11 cellular contexts compared by ENCODE assay signal in genomic region chr2:235005603-235006259, GRCh38. TPM values are rescaled to one million over a fixed set of nuclear protein-coding genes. Genes with fewer than 3 reads are reported as not detected.
A peak's percentile ranks its signal among the peaks of the same experiment; 100 is the strongest.
DNase-seq lines count a peak whose midpoint lies in the region; ATAC-seq and TF ChIP-seq lines count a peak whose summit lies in the region.
"Had no signal": no experiment of that assay in that cellular context is flagged by ENCODE, and none has a peak within 500 bp of the region (broad histone marks: within the 10 kb centered on the region; RNA-seq: fewer than 3 reads in every experiment).

No MANE protein-coding gene starts in this region.

- intact Hi-C loops in activated T-helper 2 cell treated with anti-CD3 and anti-CD28 coated beads, Interferon-gamma antibody, Interleukin-2, Interleukin-4, amounts not matched to agents 10 μg/mL and 5 μg/mL and 100 μg/mL, durations not matched to agents 14 hours and 24 hours and 36 hours (cut with micrococcal nuclease), result no loop called here

- H3K4me1 ChIP-seq in gastroesophageal sphincter (peaks cover 0 to 57% (median 10%) of the 10 kb centered on the region in 3 donors), neural progenitor cell (peaks cover 18% of the 10 kb centered on the region)

- peaks cover 28% of the 10 kb centered on the region for H3F3A ChIP-seq in neural progenitor cell (ENCODE audit: low read depth)

- 57% methylated on average over 13 of the region's 20 CpGs; no CpG with 5 or more reads in 1 of the 2 donors for WGBS in gastroesophageal sphincter (ENCODE audit: low coverage in 1 of 2), 2 donors

- H3K36me3 Mint-ChIP-seq in neural progenitor cell, result peaks cover 45% of the 10 kb centered on the region
- H3K36me3 Mint-ChIP-seq in activated T-helper 2 cell treated with anti-CD3 and anti-CD28 coated beads, Interferon-gamma antibody, Interleukin-2, Interleukin-4, amounts not matched to agents 10 μg/mL and 5 μg/mL and 100 μg/mL, durations not matched to agents 14 hours and 24 hours and 36 hours (ENCODE audit: low read depth), result no peaks in the 10 kb centered on the region
- H3K36me3 Mint-ChIP-seq: memory B cell had no signal

- H4K20me1 ChIP-seq in neural progenitor cell (ENCODE audit: low read depth), result peaks cover 78% of the 10 kb centered on the region

- H3K9ac ChIP-seq in neural progenitor cell, result no peak overlapping the region

- TF ChIP-seq EP300 in gastroesophageal sphincter (IDR thresholded peaks at IDR 0.05), result no peak

- DNase-seq in DMS153 treated with DMSO at 0.1 percent for 48 hours (lab: John Stamatoyannopoulos, UW; ENCODE audit: unreplicated experiment) (peak; percentile 68), NCI-H82 (lab: John Stamatoyannopoulos, UW) (peak; percentile 94), neural progenitor cell (ENCODE audit: low spot score) (peak; percentile 88), SIG-M5 (lab: John Stamatoyannopoulos, UW) (no peak), NCI-H1048 (lab: John Stamatoyannopoulos, UW) (no peak)
- no peak for DNase-seq in activated T-helper 2 cell treated with anti-CD3 and anti-CD28 coated beads, Interferon-gamma antibody, Interleukin-2, Interleukin-4, amounts not matched to agents 10 μg/mL and 5 μg/mL and 100 μg/mL, durations not matched to agents 14 hours and 24 hours and 36 hours (ENCODE audit: low spot score)
- no peak for DNase-seq in activated naive CD4-positive, alpha-beta T cell treated with Interleukin-2 at 50 U/mL for 16 hours
- DNase-seq: activated effector memory CD4-positive, alpha-beta T cell treated with Interleukin-2 at 50 U/mL for 16 hours; EL had no signal

- H3K4me3 ChIP-seq in gastroesophageal sphincter (no peak overlapping the region), neural progenitor cell (no peak overlapping the region)

- H2AFZ ChIP-seq in neural progenitor cell (replicated peaks), result no peak overlapping the region

- H3K27ac Mint-ChIP-seq in neural progenitor cell, result peak overlapping the region; percentile 95
- H3K27ac Mint-ChIP-seq in activated T-helper 2 cell treated with anti-CD3 and anti-CD28 coated beads, Interferon-gamma antibody, Interleukin-2, Interleukin-4, amounts not matched to agents 10 μg/mL and 5 μg/mL and 100 μg/mL, durations not matched to agents 14 hours and 24 hours and 36 hours, result no peak overlapping the region
- H3K27ac Mint-ChIP-seq: memory B cell had no signal

- no peak for TF ChIP-seq POLR2A in gastroesophageal sphincter (IDR thresholded peaks at IDR 0.05)

- no peak overlapping the region for H3K27ac ChIP-seq in gastroesophageal sphincter
- peak overlapping the region; percentile 79 for H3K27ac ChIP-seq in neural progenitor cell

- peak; percentile 59 for ATAC-seq in gastroesophageal sphincter

- H3K4me3 Mint-ChIP-seq in neural progenitor cell, result peak overlapping the region; percentile 33
- no peak overlapping the region for H3K4me3 Mint-ChIP-seq in activated T-helper 2 cell treated with anti-CD3 and anti-CD28 coated beads, Interferon-gamma antibody, Interleukin-2, Interleukin-4, amounts not matched to agents 10 μg/mL and 5 μg/mL and 100 μg/mL, durations not matched to agents 14 hours and 24 hours and 36 hours (ENCODE audit: low read depth)
- H3K4me3 Mint-ChIP-seq: memory B cell had no signal

- peaks cover 62% of the 10 kb centered on the region for H3K4me1 Mint-ChIP-seq in neural progenitor cell
- H3K4me1 Mint-ChIP-seq in activated T-helper 2 cell treated with anti-CD3 and anti-CD28 coated beads, Interferon-gamma antibody, Interleukin-2, Interleukin-4, amounts not matched to agents 10 μg/mL and 5 μg/mL and 100 μg/mL, durations not matched to agents 14 hours and 24 hours and 36 hours (ENCODE audit: low read depth), result no peaks in the 10 kb centered on the region

- H3K9me3 Mint-ChIP-seq in neural progenitor cell, result peaks cover 28% of the 10 kb centered on the region
- no peaks in the 10 kb centered on the region for H3K9me3 Mint-ChIP-seq in activated T-helper 2 cell treated with anti-CD3 and anti-CD28 coated beads, Interferon-gamma antibody, Interleukin-2, Interleukin-4, amounts not matched to agents 10 μg/mL and 5 μg/mL and 100 μg/mL, durations not matched to agents 14 hours and 24 hours and 36 hours
- H3K9me3 Mint-ChIP-seq: memory B cell had no signal

- TF ChIP-seq CTCF in gastroesophageal sphincter (IDR thresholded peaks at IDR 0.05), result peak in 1 of 4 experiments; percentile 15
- TF ChIP-seq CTCF in neural progenitor cell (IDR thresholded peaks at IDR 0.05), result peak; percentile 53

- H3K27me3 ChIP-seq in gastroesophageal sphincter (no peaks in the 10 kb centered on the region), neural progenitor cell (no peaks in the 10 kb centered on the region)

- H3K4me2 ChIP-seq in neural progenitor cell, result peak overlapping the region; percentile 54

- no peaks in the 10 kb centered on the region for H3K9me3 ChIP-seq in gastroesophageal sphincter
- no peaks in the 10 kb centered on the region for H3K9me3 ChIP-seq in neural progenitor cell (ENCODE audit: low read depth)

- H3K36me3 ChIP-seq in gastroesophageal sphincter, result no peaks in the 10 kb centered on the region
- no peaks in the 10 kb centered on the region for H3K36me3 ChIP-seq in neural progenitor cell

- peaks cover 3% of the 10 kb centered on the region for H3K27me3 Mint-ChIP-seq in neural progenitor cell (ENCODE audit: insufficient read depth, low read depth)
- H3K27me3 Mint-ChIP-seq in activated T-helper 2 cell treated with anti-CD3 and anti-CD28 coated beads, Interferon-gamma antibody, Interleukin-2, Interleukin-4, amounts not matched to agents 10 μg/mL and 5 μg/mL and 100 μg/mL, durations not matched to agents 14 hours and 24 hours and 36 hours (ENCODE audit: low read depth), result no peaks in the 10 kb centered on the region

- H3K79me2 ChIP-seq in neural progenitor cell (ENCODE audit: low read depth), result peaks cover 100% of the 10 kb centered on the region

RNA-seq across cellular contexts. Expression of gene SH3BP4, which starts 53.9 kb away (rescaled TPM):
- total RNA-seq in gastroesophageal sphincter, result 10 to 100 TPM; 29.3 to 63.0 (median 42.9) TPM
- total RNA-seq in neural progenitor cell (ENCODE audit: low replicate concordance), result 50.4 and 53.4 TPM in 2 replicates
- total RNA-seq in activated T-helper 2 cell treated with anti-CD3 and anti-CD28 coated beads, Interferon-gamma antibody, Interleukin-2, Interleukin-4, amounts not matched to agents 10 μg/mL and 5 μg/mL and 100 μg/mL, durations not matched to agents 14 hours and 24 hours and 36 hours, result 0.05 and 0.66 TPM in 2 replicates

Comparison
In these comparisons a context has a peak if more than half of its experiments do, and no peak if none do; other contexts are left out.
1. DNase-seq: peak in DMS153 treated with DMSO at 0.1 percent for 48 hours (single experiment), NCI-H82 (single experiment) and neural progenitor cell (single experiment); none in SIG-M5 (single experiment), NCI-H1048 (single experiment), activated T-helper 2 cell treated with anti-CD3 and anti-CD28 coated beads, Interferon-gamma antibody, Interleukin-2, Interleukin-4, amounts not matched to agents 10 μg/mL and 5 μg/mL and 100 μg/mL, durations not matched to agents 14 hours and 24 hours and 36 hours (single experiment) and activated naive CD4-positive, alpha-beta T cell treated with Interleukin-2 at 50 U/mL for 16 hours (single experiment).
2. RNA of gene SH3BP4, which starts 53.9 kb away (total RNA-seq): 50.4 to 53.4 TPM in neural progenitor cell and 29.3 to 63.0 TPM in gastroesophageal sphincter; 0.05 to 0.66 TPM in activated T-helper 2 cell treated with anti-CD3 and anti-CD28 coated beads, Interferon-gamma antibody, Interleukin-2, Interleukin-4, amounts not matched to agents 10 μg/mL and 5 μg/mL and 100 μg/mL, durations not matched to agents 14 hours and 24 hours and 36 hours; every median in the first group is over 10 times any median in the second.